In genomic region chr3:5428607-5429516, GRCh38 we compare ENCODE assay signal across 1 cellular context.
TF ChIP-seq lines count a peak whose summit lies in the region.

No MANE protein-coding gene starts in this region.

TF ChIP-seq in WTC11, 78 proteins besides CTCF, POLR2A, EP300 and RAD21 (continued from another document):
- TF ChIP-seq, protein P1, sequence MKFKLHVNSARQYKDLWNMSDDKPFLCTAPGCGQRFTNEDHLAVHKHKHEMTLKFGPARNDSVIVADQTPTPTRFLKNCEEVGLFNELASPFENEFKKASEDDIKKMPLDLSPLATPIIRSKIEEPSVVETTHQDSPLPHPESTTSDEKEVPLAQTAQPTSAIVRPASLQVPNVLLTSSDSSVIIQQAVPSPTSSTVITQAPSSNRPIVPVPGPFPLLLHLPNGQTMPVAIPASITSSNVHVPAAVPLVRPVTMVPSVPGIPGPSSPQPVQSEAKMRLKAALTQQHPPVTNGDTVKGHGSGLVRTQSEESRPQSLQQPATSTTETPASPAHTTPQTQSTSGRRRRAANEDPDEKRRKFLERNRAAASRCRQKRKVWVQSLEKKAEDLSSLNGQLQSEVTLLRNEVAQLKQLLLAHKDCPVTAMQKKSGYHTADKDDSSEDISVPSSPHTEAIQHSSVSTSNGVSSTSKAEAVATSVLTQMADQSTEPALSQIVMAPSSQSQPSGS (CRISPR knock-in tag; IDR thresholded peaks at IDR 0.05; ENCODE audit: borderline replicate concordance, low read depth): no peak
- no peak for TF ChIP-seq MXD4 (CRISPR knock-in tag; IDR thresholded peaks at IDR 0.05; ENCODE audit: borderline replicate concordance)
- TF ChIP-seq ZNF317 (CRISPR knock-in tag; IDR thresholded peaks at IDR 0.05; ENCODE audit: borderline replicate concordance, low read depth): no peak
- no peak for TF ChIP-seq MLX (CRISPR knock-in tag; IDR thresholded peaks at IDR 0.05)
TF ChIP-seq in WTC11: peak in this region for 0.
